In the genomic region with DNA sequence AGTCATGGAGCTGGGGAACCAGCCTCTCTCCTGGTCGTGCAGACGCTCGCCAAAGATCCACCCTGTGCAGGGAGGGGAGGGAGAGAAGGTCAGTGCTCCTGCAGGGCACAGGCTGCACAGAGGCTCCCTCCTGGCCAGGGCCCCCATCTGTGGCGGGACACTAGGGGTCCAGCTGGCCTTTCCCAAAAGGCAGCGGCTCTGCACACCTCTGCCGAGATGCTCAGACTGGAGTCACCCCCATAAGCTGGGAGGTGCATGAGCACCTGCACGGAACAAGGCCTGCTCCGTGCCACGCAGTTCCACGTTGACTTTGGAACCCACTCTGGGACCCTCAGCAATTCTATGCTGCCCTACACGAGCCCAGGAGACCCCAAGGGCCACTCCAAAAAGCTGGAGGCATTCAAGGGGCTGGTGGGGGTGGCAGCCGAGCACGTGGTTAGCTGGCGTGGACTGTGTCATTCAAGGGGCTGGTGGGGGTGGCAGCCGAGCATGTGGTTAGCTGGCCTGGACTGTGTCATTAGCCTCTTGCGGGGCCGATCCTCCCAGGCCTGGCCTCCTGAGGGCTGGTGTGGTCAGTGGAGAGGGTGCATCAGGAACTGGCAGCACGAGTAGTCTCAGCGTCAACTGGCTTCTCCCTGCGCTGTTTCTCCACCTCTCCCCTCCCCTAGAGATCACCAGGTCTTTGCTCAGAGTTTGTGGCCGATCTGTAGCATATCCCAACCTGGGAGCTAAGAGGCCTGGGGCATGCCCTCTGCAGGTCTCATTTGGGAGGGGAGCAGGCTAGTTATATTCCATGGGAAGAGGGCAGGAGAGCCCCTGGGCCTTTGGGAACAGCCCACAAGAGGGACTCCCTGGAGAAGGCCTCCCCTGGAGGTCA, we compare ENCODE assay signal across 17 cellular contexts. TPM values are rescaled to one million over a fixed set of nuclear protein-coding genes. Genes with fewer than 3 reads are reported as not detected.
DNase-seq lines count a peak whose midpoint lies in the region; ATAC-seq, FAIRE-seq and TF ChIP-seq lines count a peak whose summit lies in the region.
"Had no signal": no experiment of that assay in that cellular context is flagged by ENCODE, and none has a peak within 500 bp of the region (broad histone marks: within the 10 kb centered on the region; RNA-seq: fewer than 3 reads in every experiment).

No MANE protein-coding gene starts in this region.

- H3K4me3 ChIP-seq in A549 = no peak overlapping the region
- H3K4me3 ChIP-seq in Panc1 (ENCODE audit: low read depth in 2 of 2, low read length in 2 of 2) = no peak overlapping the region
- no peak overlapping the region for H3K4me3 ChIP-seq in kidney (ENCODE audit: low read length in 2 of 2)
- H3K4me3 ChIP-seq in Caco-2 (ENCODE audit: low read depth, low read length) = no peak overlapping the region
- H3K4me3 ChIP-seq: HAP-1, K562 had no signal

- no peak for TF ChIP-seq POLR2A in A549 (IDR thresholded peaks at IDR 0.05; ENCODE audit: low read length)

- H3K9me3 Mint-ChIP-seq in Caco-2 (ENCODE audit: unreplicated experiment) = no peaks in the 10 kb centered on the region
- H3K9me3 Mint-ChIP-seq: CD8-positive, alpha-beta T cell had no signal

- intact Hi-C loops in Panc1 (cut with micrococcal nuclease; ENCODE audit: unreplicated experiment) (no loop called here), kidney (cut with DNase I) (no loop called here), posterior vena cava (cut with DNase I) (loop anchor here in 1 of 2 donors (10.0 kb wide), 1 partner anchor 155 kb away; a partner anchor contains a TSS), Caco-2 (cut with micrococcal nuclease; ENCODE audit: unreplicated experiment) (no loop called here)

- H3K9me3 ChIP-seq in A549 = no peaks in the 10 kb centered on the region
- H3K9me3 ChIP-seq in Panc1 (ENCODE audit: control insufficient read depth, insufficient read depth, low read depth, low read length) = no peaks in the 10 kb centered on the region
- no peaks in the 10 kb centered on the region for H3K9me3 ChIP-seq in kidney (ENCODE audit: control insufficient read depth in 1 of 2, low read length in 2 of 2)
- no peaks in the 10 kb centered on the region for H3K9me3 ChIP-seq in Caco-2
- H3K9me3 ChIP-seq: HAP-1 had no signal

- TF ChIP-seq CTCF in A549 (IDR thresholded peaks at IDR 0.05) = no peak
- no peak for TF ChIP-seq CTCF in Panc1 (IDR thresholded peaks at IDR 0.05)
- TF ChIP-seq CTCF in kidney (IDR thresholded peaks at IDR 0.05; ENCODE audit: borderline replicate concordance, extremely low read depth, insufficient read depth) = no peak
- TF ChIP-seq CTCF in Caco-2 (IDR thresholded peaks at IDR 0.05; ENCODE audit: insufficient read depth in 1 of 2, low read depth in 1 of 2, low read length in 1 of 2, severe bottlenecking in 1 of 2, unreplicated experiment in 1 of 2) = no peak

- no peak for FAIRE-seq in A549 (lab: Jason Lieb, UNC)
- FAIRE-seq in kidney (lab: Jason Lieb, UNC) = no peak
- FAIRE-seq: GM19239, K562 had no signal

- no peak overlapping the region for H3K27ac Mint-ChIP-seq in Caco-2 (ENCODE audit: unreplicated experiment)
- H3K27ac Mint-ChIP-seq: CD8-positive, alpha-beta T cell had no signal

- no peaks in the 10 kb centered on the region for H3K27me3 Mint-ChIP-seq in Caco-2 (ENCODE audit: insufficient read depth, unreplicated experiment)

- 93% methylated on average over 18 of the region's 21 CpGs for WGBS in A549 (ENCODE audit: missing lambda C conversion rate)

- DNase-seq in A549 (ENCODE audit: low read depth in 1 of 2, low spot score in 1 of 2) (no peak), Panc1 (ENCODE audit: low read depth, low spot score) (no peak), kidney (peak; percentile 62), posterior vena cava (ENCODE audit: low spot score) (peak; percentile 73), NCI-H2107 (lab: John Stamatoyannopoulos, UW) (no peak), T-helper 2 cell (no peak), Caco-2 (no peak)
- DNase-seq: CD8-positive, alpha-beta T cell; GF-D8; NCI-H1048; NCI-H226; NCI-H69; NK-92 treated with Interleukin-12 subunit alpha and Interleukin-12 subunit beta, amount 100 ng/mL, for 24 hours had no signal

- H3K4me2 ChIP-seq in A549 = peak overlapping the region; percentile 19; the same call in 2 of the 3 replicates

- H3K4me3 Mint-ChIP-seq in Caco-2 (ENCODE audit: unreplicated experiment) = no peak overlapping the region
- H3K4me3 Mint-ChIP-seq: CD8-positive, alpha-beta T cell had no signal

- H3K9ac ChIP-seq in kidney (ENCODE audit: low read length in 2 of 2) = no peak overlapping the region

- no peaks in the 10 kb centered on the region for H3K27me3 ChIP-seq in Panc1 (ENCODE audit: control insufficient read depth, insufficient read depth, low read length)
- H3K27me3 ChIP-seq in Caco-2 (replicated peaks; ENCODE audit: control insufficient read depth, insufficient read depth, low read length) = no peaks in the 10 kb centered on the region

- no TSS peak for BruUV-seq in Panc1 (replicated peaks; lab: Mats Ljungman, UMichigan)
- BruUV-seq in Caco-2 (replicated peaks; lab: Mats Ljungman, UMichigan) = no TSS peak

- no peaks in the 10 kb centered on the region for H3K4me1 Mint-ChIP-seq in Caco-2 (ENCODE audit: low read depth, unreplicated experiment)

- CTCF ChIA-PET in A549 (lab: Yijun Ruan, JAX) = interaction anchor here (0.6 to 2.6 kb wide), 7 partner anchors 7 to 174 kb away, joined by 3 to 10 read pairs (median 3); no protein-coding TSS in a partner anchor
- CTCF ChIA-PET in Panc1 (lab: Charles Lee) = interaction anchor here (1.0 kb wide), 1 partner anchor 14 kb away, joined by 3 read pairs; no protein-coding TSS in a partner anchor
- CTCF ChIA-PET in Caco-2 (lab: Charles Lee) = no interaction called here

- no peak for TF ChIP-seq RAD21 in A549 (conservative IDR thresholded peaks at IDR 0.05 in 1 of 2, IDR thresholded peaks at IDR 0.05 in 1 of 2)

- H3K36me3 ChIP-seq in Panc1 (ENCODE audit: control insufficient read depth, insufficient read depth, low read length) (no peaks in the 10 kb centered on the region), kidney (ENCODE audit: control insufficient read depth in 1 of 2, insufficient read depth in 2 of 2, low read length in 2 of 2) (no peaks in the 10 kb centered on the region), Caco-2 (ENCODE audit: control insufficient read depth, insufficient read depth, low read length) (no peaks in the 10 kb centered on the region; the same call in 1 of the 2 replicates)
- H3K36me3 ChIP-seq: HAP-1 had no signal

- no peak for TF ChIP-seq EP300 in A549 (IDR thresholded peaks at IDR 0.05)

- H3K4me1 ChIP-seq in A549 (peaks cover 40% of the 10 kb centered on the region), Panc1 (ENCODE audit: control insufficient read depth, insufficient read depth, low read length) (peaks cover 20% of the 10 kb centered on the region), kidney (ENCODE audit: control insufficient read depth in 1 of 2, insufficient read depth in 1 of 2, low read depth in 1 of 2, low read length in 2 of 2) (peaks cover 0 to 2% of the 10 kb centered on the region in 2 donors), Caco-2 (no peaks in the 10 kb centered on the region)

- peaks cover 6% of the 10 kb centered on the region for H3K36me3 Mint-ChIP-seq in Caco-2 (ENCODE audit: insufficient read depth, unreplicated experiment)
- H3K36me3 Mint-ChIP-seq: CD8-positive, alpha-beta T cell had no signal

- no peak for ATAC-seq in A549
- ATAC-seq in Panc1 = no peak
- ATAC-seq: CD8-positive, alpha-beta T cell; K562 had no signal

- in situ Hi-C loops in Panc1 (cut with HindIII; ENCODE audit: low pct_unique_long_range_greater_than_20kb, low sequenced_read_pairs) = no loop called here

- H3K27ac ChIP-seq in A549 = peak overlapping the region; percentile 44 to 97; a peak in 5 of 6 replicates
- peak overlapping the region; percentile 51; the same call in 1 of the 2 replicates for H3K27ac ChIP-seq in Panc1 (ENCODE audit: low read length)
- no peak overlapping the region for H3K27ac ChIP-seq in kidney (ENCODE audit: low read depth in 2 of 2, low read length in 2 of 2)
- H3K27ac ChIP-seq: HL-60 had no signal

- POLR2A ChIA-PET in A549 (lab: Yijun Ruan, JAX) = no interaction called here
- POLR2A ChIA-PET in Panc1 (lab: Charles Lee) = no interaction called here
- POLR2A ChIA-PET in Caco-2 (lab: Charles Lee) = no interaction called here

TF ChIP-seq in A549, 52 proteins besides CTCF, POLR2A, EP300 and RAD21:
- no peak for TF ChIP-seq HEYL (CRISPR knock-in tag; IDR thresholded peaks at IDR 0.05)
- no peak for TF ChIP-seq POLR2AphosphoS2 (conservative IDR thresholded peaks at IDR 0.05; ENCODE audit: low read length)
- TF ChIP-seq NFE2L2 (conservative IDR thresholded peaks at IDR 0.05; ENCODE audit: low read length) = no peak
- TF ChIP-seq JUN (IDR thresholded peaks at IDR 0.05) = peak in 1 of 2 experiments; percentile 7; a peak in 1 of 5 replicates
TF ChIP-seq in A549: peak in this region for 1.

RNA-seq across cellular contexts. Expression of a gene that starts 9.8 kb away (rescaled TPM):
- polyA plus RNA-seq in A549 (2011; rRNA removed) = 8.5 and 9.1 TPM in 2 replicates
- 5.2 and 7.8 TPM in 2 replicates for polyA plus RNA-seq in A549 (2012; cell fraction: cytosol; rRNA removed)
- polyA plus RNA-seq in A549 (2012; cell fraction: nucleus; rRNA removed) = 14.1 and 16.3 TPM in 2 replicates
- polyA plus RNA-seq in A549 (2017; fragmentation: RNase III; extraction: RNeasy Plus Mini Kit Qiagen cat#74134 plus additional on column Dnase treatment) = 7.0 to 8.4 TPM (median 7.2 TPM) in 3 replicates
- polyA minus RNA-seq in A549 (2011; rRNA and poly(A)+ RNA removed) = 7.2 and 8.8 TPM in 2 replicates
- 6.8 TPM for total RNA-seq in Panc1 (2021; ENCODE audit: unreplicated experiment)
- 9.5 TPM for polyA plus RNA-seq in Panc1 (2012; ENCODE audit: insufficient read length)
- 2.7 TPM for total RNA-seq in kidney
- polyA plus RNA-seq in kidney (ENCODE audit: insufficient read depth, low read depth, low replicate concordance) = 3.3 TPM
- under 1 TPM; 0.79 to 1.00 TPM for total RNA-seq in posterior vena cava
- 4.3 and 4.8 TPM in 2 replicates for total RNA-seq in Caco-2 (2022)

Comparison
In these comparisons a context has a peak if more than half of its experiments do, and no peak if none do; other contexts are left out.
1. DNase-seq: peak in kidney (single experiment) and posterior vena cava (single experiment); none in A549 (0 of 2), Panc1 (single experiment), NCI-H2107 (single experiment), T-helper 2 cell (0 of 5) and Caco-2 (0 of 2).
2. H3K27ac ChIP-seq: peak in A549 (2 of 2) and Panc1 (single experiment); none in kidney (0 of 2).